1 cellular context compared by ENCODE assay signal in the genomic region with DNA sequence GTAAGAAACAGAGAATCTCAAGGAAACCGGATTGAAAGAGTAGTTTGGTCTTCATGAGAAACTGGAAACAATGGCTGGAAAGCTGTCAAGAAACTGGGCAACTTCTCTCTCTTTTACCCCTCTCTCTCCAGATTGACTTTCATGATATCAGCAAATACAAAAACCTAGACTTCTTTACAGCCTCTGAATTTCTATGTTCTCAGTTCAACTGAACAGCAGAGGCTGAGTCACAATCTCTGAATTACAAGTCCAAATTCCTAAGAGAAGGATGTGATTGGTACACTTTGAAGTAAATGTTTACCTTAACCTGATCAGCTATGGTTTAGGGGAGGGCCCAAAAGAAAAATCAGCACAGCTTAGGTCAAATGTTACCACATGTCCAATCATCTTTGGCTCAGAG.
TF ChIP-seq lines count a peak whose summit lies in the region.

No MANE protein-coding gene starts in this region.

TF ChIP-seq in SK-N-SH treated with all-trans-retinoic acid at 6 μM for 48 hours, 23 proteins besides CTCF, POLR2A, EP300 and RAD21 (continued from another document):
- TF ChIP-seq, protein P1, sequence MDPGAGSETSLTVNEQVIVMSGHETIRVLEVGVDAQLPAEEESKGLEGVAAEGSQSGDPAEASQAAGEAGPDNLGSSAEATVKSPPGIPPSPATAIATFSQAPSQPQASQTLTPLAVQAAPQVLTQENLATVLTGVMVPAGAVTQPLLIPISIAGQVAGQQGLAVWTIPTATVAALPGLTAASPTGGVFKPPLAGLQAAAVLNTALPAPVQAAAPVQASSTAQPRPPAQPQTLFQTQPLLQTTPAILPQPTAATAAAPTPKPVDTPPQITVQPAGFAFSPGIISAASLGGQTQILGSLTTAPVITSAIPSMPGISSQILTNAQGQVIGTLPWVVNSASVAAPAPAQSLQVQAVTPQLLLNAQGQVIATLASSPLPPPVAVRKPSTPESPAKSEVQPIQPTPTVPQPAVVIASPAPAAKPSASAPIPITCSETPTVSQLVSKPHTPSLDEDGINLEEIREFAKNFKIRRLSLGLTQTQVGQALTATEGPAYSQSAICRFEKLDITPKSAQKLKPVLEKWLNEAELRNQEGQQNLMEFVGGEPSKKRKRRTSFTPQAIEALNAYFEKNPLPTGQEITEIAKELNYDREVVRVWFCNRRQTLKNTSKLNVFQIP (CRISPR knock-in tag; IDR thresholded peaks at IDR 0.05; ENCODE audit: borderline replicate concordance, low read depth), result no peak
- TF ChIP-seq PPARA (CRISPR knock-in tag; IDR thresholded peaks at IDR 0.05; ENCODE audit: borderline replicate concordance), result no peak
- TF ChIP-seq, protein P2, sequence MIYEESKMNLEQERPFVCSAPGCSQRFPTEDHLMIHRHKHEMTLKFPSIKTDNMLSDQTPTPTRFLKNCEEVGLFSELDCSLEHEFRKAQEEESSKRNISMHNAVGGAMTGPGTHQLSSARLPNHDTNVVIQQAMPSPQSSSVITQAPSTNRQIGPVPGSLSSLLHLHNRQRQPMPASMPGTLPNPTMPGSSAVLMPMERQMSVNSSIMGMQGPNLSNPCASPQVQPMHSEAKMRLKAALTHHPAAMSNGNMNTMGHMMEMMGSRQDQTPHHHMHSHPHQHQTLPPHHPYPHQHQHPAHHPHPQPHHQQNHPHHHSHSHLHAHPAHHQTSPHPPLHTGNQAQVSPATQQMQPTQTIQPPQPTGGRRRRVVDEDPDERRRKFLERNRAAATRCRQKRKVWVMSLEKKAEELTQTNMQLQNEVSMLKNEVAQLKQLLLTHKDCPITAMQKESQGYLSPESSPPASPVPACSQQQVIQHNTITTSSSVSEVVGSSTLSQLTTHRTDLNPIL (CRISPR knock-in tag; IDR thresholded peaks at IDR 0.05; ENCODE audit: low read depth), result no peak
- TF ChIP-seq ZNF565 (CRISPR knock-in tag; conservative IDR thresholded peaks at IDR 0.05; ENCODE audit: low read depth), result no peak
- TF ChIP-seq OSR1 (CRISPR knock-in tag; IDR thresholded peaks at IDR 0.05), result no peak
- TF ChIP-seq ZFP3 (CRISPR knock-in tag; IDR thresholded peaks at IDR 0.05), result no peak
- no peak for TF ChIP-seq ZC3H10 (CRISPR knock-in tag; IDR thresholded peaks at IDR 0.05)
